9 cellular contexts compared by ENCODE assay signal in genomic region chr19:12665646-12666304, GRCh38. TPM values are rescaled to one million over a fixed set of nuclear protein-coding genes. Genes with fewer than 3 reads are reported as not detected.
A peak's percentile ranks its signal among the peaks of the same experiment; 100 is the strongest.
DNase-seq lines count a peak whose midpoint lies in the region; ATAC-seq lines count a peak whose summit lies in the region.
"Had no signal": no experiment of that assay in that cellular context is flagged by ENCODE, and none has a peak within 500 bp of the region (broad histone marks: within the 10 kb centered on the region; RNA-seq: fewer than 3 reads in every experiment).

No MANE protein-coding gene starts in this region.

- H3K27ac ChIP-seq in CD4-positive, CD25-positive, alpha-beta regulatory T cell (ENCODE audit: insufficient read depth, low read length, poor library complexity, severe bottlenecking), result peak overlapping the region; percentile 97
- peak overlapping the region; percentile 62 for H3K27ac ChIP-seq in cingulate gyrus (ENCODE audit: low read depth, low read length)

- H3K27me3 ChIP-seq in CD4-positive, CD25-positive, alpha-beta regulatory T cell (ENCODE audit: control insufficient read depth, insufficient read depth, low read length), result no peaks in the 10 kb centered on the region

- H3K27ac Mint-ChIP-seq in CD4-positive, CD25-positive, alpha-beta regulatory T cell, result peak overlapping the region; percentile 98 to 99 (median 98)
- peak overlapping the region; percentile 85 to 96 (median 94) for H3K27ac Mint-ChIP-seq in naive thymus-derived CD8-positive, alpha-beta T cell

- peaks cover 5 to 60% (median 32%) of the 10 kb centered on the region in 4 donors for H3K4me1 Mint-ChIP-seq in CD4-positive, CD25-positive, alpha-beta regulatory T cell
- H3K4me1 Mint-ChIP-seq in naive thymus-derived CD8-positive, alpha-beta T cell, result peaks cover 18 to 64% (median 56%) of the 10 kb centered on the region in 4 donors

- peaks cover 62% of the 10 kb centered on the region for H3K4me1 ChIP-seq in CD4-positive, CD25-positive, alpha-beta regulatory T cell (ENCODE audit: control insufficient read depth, insufficient read depth, low read length, poor library complexity, severe bottlenecking)

- peaks cover 30% of the 10 kb centered on the region for H3K36me3 ChIP-seq in CD4-positive, CD25-positive, alpha-beta regulatory T cell (ENCODE audit: control insufficient read depth, insufficient read depth, low read length)

- peak in 1 of 3 donors; percentile 38 for DNase-seq in CD4-positive, CD25-positive, alpha-beta regulatory T cell
- DNase-seq in NAMALWA (ENCODE audit: low spot score) (peak; percentile 76), COLO668 (lab: John Stamatoyannopoulos, UW; ENCODE audit: unreplicated experiment) (no peak), NCI-H526 treated with DMSO at 0.1 percent for 48 hours (lab: John Stamatoyannopoulos, UW) (no peak), epidermal melanocyte (ENCODE audit: insufficient read length, low spot score) (no peak)
- DNase-seq in naive thymus-derived CD8-positive, alpha-beta T cell, result no peak

- no peaks in the 10 kb centered on the region for H3K9me3 ChIP-seq in CD4-positive, CD25-positive, alpha-beta regulatory T cell (ENCODE audit: control insufficient read depth in 2 of 2, low read length in 2 of 2)

- H3K27me3 Mint-ChIP-seq in CD4-positive, CD25-positive, alpha-beta regulatory T cell, result no peaks in the 10 kb centered on the region
- no peaks in the 10 kb centered on the region for H3K27me3 Mint-ChIP-seq in naive thymus-derived CD8-positive, alpha-beta T cell

- H3K4me3 Mint-ChIP-seq in CD4-positive, CD25-positive, alpha-beta regulatory T cell, result peak overlapping the region; percentile 91 to 100 (median 96)
- peak overlapping the region; percentile 93 to 99 (median 96) for H3K4me3 Mint-ChIP-seq in naive thymus-derived CD8-positive, alpha-beta T cell

- H3K9me3 Mint-ChIP-seq in CD4-positive, CD25-positive, alpha-beta regulatory T cell, result no peaks in the 10 kb centered on the region
- no peaks in the 10 kb centered on the region for H3K9me3 Mint-ChIP-seq in naive thymus-derived CD8-positive, alpha-beta T cell

- H3K4me3 ChIP-seq in CD4-positive, CD25-positive, alpha-beta regulatory T cell (ENCODE audit: low read depth, low read length), result peak overlapping the region; percentile 95

- POLR2A ChIA-PET in naive thymus-derived CD8-positive, alpha-beta T cell (lab: Charles Lee), result interaction anchor here (0.5 to 1.8 kb wide), 16 partner anchors 10 to 770 kb away, joined by 3 to 10 read pairs (median 4); partner anchors contain the start of genes DHPS, JUNB, ZNF44 and ZNF443

- peak in 1 of 2 donors; percentile 6 for ATAC-seq in CD4-positive, CD25-positive, alpha-beta regulatory T cell (ENCODE audit: low read depth in 2 of 2)
- peak in 1 of 2 donors; percentile 1 for ATAC-seq in naive thymus-derived CD8-positive, alpha-beta T cell
- no peak for ATAC-seq in HG03095 (IDR thresholded peaks at IDR 0.05; ENCODE audit: unreplicated experiment)

- H3K36me3 Mint-ChIP-seq in CD4-positive, CD25-positive, alpha-beta regulatory T cell, result peaks cover 3% of the 10 kb centered on the region
- H3K36me3 Mint-ChIP-seq in naive thymus-derived CD8-positive, alpha-beta T cell, result peaks cover 0 to 25% (median 3%) of the 10 kb centered on the region in 3 donors

RNA-seq across cellular contexts. Expression of gene MAN2B1, which starts 0.8 kb away (rescaled TPM):
- 147 TPM for total RNA-seq in CD4-positive, CD25-positive, alpha-beta regulatory T cell
- polyA plus RNA-seq in CD4-positive, CD25-positive, alpha-beta regulatory T cell, result 10 to 100 TPM; 46.3 to 58.6 (median 49.3) TPM
- total RNA-seq in naive thymus-derived CD8-positive, alpha-beta T cell, result 100 to 1,000 TPM in 1 of 2 experiments, 10 to 100 TPM in 1; 87.5 to 101 TPM
- polyA plus RNA-seq in naive thymus-derived CD8-positive, alpha-beta T cell, result 10 to 100 TPM; 33.9 to 55.4 (median 34.7) TPM

RNA-seq across cellular contexts. Expression of gene WDR83, which starts 0.8 kb away (rescaled TPM):
- 13.0 TPM for total RNA-seq in CD4-positive, CD25-positive, alpha-beta regulatory T cell
- 10 to 100 TPM; 10.6 to 18.5 (median 12.9) TPM for polyA plus RNA-seq in CD4-positive, CD25-positive, alpha-beta regulatory T cell
- total RNA-seq in naive thymus-derived CD8-positive, alpha-beta T cell, result 10 to 100 TPM; 17.6 to 22.7 TPM
- polyA plus RNA-seq in naive thymus-derived CD8-positive, alpha-beta T cell, result 10 to 100 TPM; 12.6 to 19.9 (median 12.9) TPM

RNA-seq across cellular contexts. Expression of gene DHPS, which starts 15.9 kb away (rescaled TPM):
- 122 TPM for total RNA-seq in CD4-positive, CD25-positive, alpha-beta regulatory T cell
- 100 to 1,000 TPM in 1 of 4 donors, 10 to 100 TPM in 3; 78.5 to 105 (median 96.8) TPM for polyA plus RNA-seq in CD4-positive, CD25-positive, alpha-beta regulatory T cell
- 100 to 1,000 TPM; 219 to 224 TPM for total RNA-seq in naive thymus-derived CD8-positive, alpha-beta T cell
- 100 to 1,000 TPM in 1 of 3 donors, 10 to 100 TPM in 2; 74.8 to 108 (median 88.9) TPM for polyA plus RNA-seq in naive thymus-derived CD8-positive, alpha-beta T cell

RNA-seq across cellular contexts. Expression of gene GNG14, which starts 22.0 kb away (rescaled TPM):
- total RNA-seq in CD4-positive, CD25-positive, alpha-beta regulatory T cell, result not detected
- polyA plus RNA-seq in CD4-positive, CD25-positive, alpha-beta regulatory T cell, result not detected
- total RNA-seq in naive thymus-derived CD8-positive, alpha-beta T cell, result not detected
- polyA plus RNA-seq in naive thymus-derived CD8-positive, alpha-beta T cell, result not detected
- total RNA-seq: HT1080 had no signal

RNA-seq across cellular contexts. Expression of gene FBXW9, which starts 30.7 kb away (rescaled TPM):
- 1.7 TPM for total RNA-seq in CD4-positive, CD25-positive, alpha-beta regulatory T cell
- 1 to 10 TPM; 5.0 to 8.1 (median 6.6) TPM for polyA plus RNA-seq in CD4-positive, CD25-positive, alpha-beta regulatory T cell
- 1 to 10 TPM; 2.8 to 2.9 TPM for total RNA-seq in naive thymus-derived CD8-positive, alpha-beta T cell
- polyA plus RNA-seq in naive thymus-derived CD8-positive, alpha-beta T cell, result 1 to 10 TPM; 4.3 to 5.7 (median 5.4) TPM
